Comparison of ENCODE assay signal across 20 cellular contexts in the genomic region with DNA sequence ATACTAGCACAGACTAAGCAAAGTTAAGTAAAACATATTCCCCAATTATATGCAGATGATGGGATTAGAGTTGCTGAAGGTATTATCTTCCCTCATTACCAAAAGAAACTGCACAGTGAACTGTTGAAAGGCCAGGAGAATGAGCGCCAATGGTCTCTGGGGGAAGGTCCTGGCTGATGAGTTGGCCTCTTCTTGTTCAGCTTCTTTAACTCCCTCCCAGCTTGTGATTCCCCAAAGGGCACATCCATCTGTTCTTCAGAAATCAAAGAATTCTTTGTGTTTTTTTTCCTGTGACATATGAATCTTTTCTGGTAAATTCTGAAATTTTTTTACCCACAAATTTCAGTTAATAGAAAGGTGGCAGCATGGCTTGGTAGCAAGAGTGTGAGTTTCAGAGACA.
"Had no signal": no experiment of that assay in that cellular context is flagged by ENCODE, and none has a peak within 500 bp of the region (broad histone marks: within the 10 kb centered on the region; RNA-seq: fewer than 3 reads in every experiment).

No MANE protein-coding gene starts in this region.

- H3K4me1 ChIP-seq: esophagus squamous epithelium, heart right ventricle, lower lobe of right lung, tibial artery, upper lobe of right lung, vagina had no signal

- H3K36me3 Mint-ChIP-seq: memory B cell, mesothelial cell of epicardium had no signal

- H3K36me3 ChIP-seq: esophagus squamous epithelium, heart right ventricle, lower lobe of right lung, tibial artery, upper lobe of right lung, vagina had no signal

- H3K4me3 ChIP-seq: esophagus squamous epithelium, heart right ventricle, lower lobe of right lung, tibial artery, upper lobe of right lung, vagina had no signal

- DNase-seq: effector memory CD4-positive, alpha-beta T cell; esophagus squamous epithelium; foreskin fibroblast; hypothalamus; kidney glomerular epithelial cell; lower lobe of right lung; natural killer cell; small intestine; stimulated activated CD4-positive, alpha-beta T cell treated with anti-CD3 and anti-CD28 coated beads, Interleukin-12 subunit alpha, Interleukin-12 subunit beta, amount 100 ng/mL, for 4 hours; stimulated activated CD4-positive, alpha-beta T cell treated with anti-CD3 and anti-CD28 coated beads, Interleukin-2, amount 100 ng/mL, for 48 hours; stimulated activated naive CD8-positive, alpha-beta T cell treated with anti-CD3 and anti-CD28 coated beads, Interleukin-15, Interleukin-2, amounts not matched to agents 100 U/mL and 50 U/mL, for 24 hours; tibial artery; upper lobe of right lung had no signal

- ATAC-seq: left lobe of liver; lower lobe of right lung; natural killer cell; stimulated activated naive CD8-positive, alpha-beta T cell treated with anti-CD3 and anti-CD28 coated beads, Interleukin-15, Interleukin-2, amounts not matched to agents 100 U/mL and 50 U/mL, for 24 hours; upper lobe of right lung had no signal

- H3K4me1 Mint-ChIP-seq: memory B cell, mesothelial cell of epicardium, natural killer cell had no signal

- H3K27ac Mint-ChIP-seq: memory B cell, mesothelial cell of epicardium, natural killer cell had no signal

- H3K9me3 ChIP-seq: vagina had no signal

- H3K4me3 Mint-ChIP-seq: memory B cell, mesothelial cell of epicardium, natural killer cell, neural crest cell had no signal

- H3K27me3 Mint-ChIP-seq: memory B cell had no signal

- H3K27me3 ChIP-seq: esophagus squamous epithelium, heart right ventricle, tibial artery, upper lobe of right lung, vagina had no signal

- H3K27ac ChIP-seq: epithelial cell of prostate, heart right ventricle, lower lobe of right lung, tibial artery, upper lobe of right lung, vagina had no signal
